ENCODE assay signal across 11 cellular contexts in genomic region chrX:37454537-37455285, GRCh38.
DNase-seq lines count a peak whose midpoint lies in the region; TF ChIP-seq lines count a peak whose summit lies in the region.
"Had no signal": no experiment of that assay in that cellular context is flagged by ENCODE, and none has a peak within 500 bp of the region (broad histone marks: within the 10 kb centered on the region; RNA-seq: fewer than 3 reads in every experiment).

No MANE protein-coding gene starts in this region.

- peaks cover 0 to 4% (median 0%) of the 10 kb centered on the region in 3 donors for H3K27me3 Mint-ChIP-seq in CD14-positive monocyte (ENCODE audit: low read depth in 3 of 3)

- no peak for TF ChIP-seq CTCF in HEK293 (tag by site-specific recombination; IDR thresholded peaks at IDR 0.05)
- TF ChIP-seq CTCF in fibroblast of mammary gland (conservative IDR thresholded peaks at IDR 0.05; ENCODE audit: control insufficient read depth, insufficient read depth, low read depth, low read length) = no peak
- no peak for TF ChIP-seq CTCF in uterus (IDR thresholded peaks at IDR 0.05)
- TF ChIP-seq CTCF in CD14-positive monocyte (IDR thresholded peaks at IDR 0.05) = no peak

- no peaks in the 10 kb centered on the region for H3K36me3 Mint-ChIP-seq in CD14-positive monocyte

- CTCF ChIA-PET in HEK293 (lab: Yijun Ruan, JAX) = interaction anchor here (0.5 kb wide), 1 partner anchor 704 kb away, joined by 3 read pairs; no protein-coding TSS in a partner anchor

- no peak overlapping the region for H3K4me3 Mint-ChIP-seq in CD14-positive monocyte

- no peaks in the 10 kb centered on the region for H3K4me1 Mint-ChIP-seq in CD14-positive monocyte

- H3K27me3 ChIP-seq in uterus = no peaks in the 10 kb centered on the region
- H3K27me3 ChIP-seq: neutrophil had no signal

- H3K9me3 ChIP-seq in HEK293 (ENCODE audit: control insufficient read depth, insufficient read depth, low read depth, low read length) (no peaks in the 10 kb centered on the region), uterus (no peaks in the 10 kb centered on the region)
- H3K9me3 ChIP-seq: neutrophil had no signal

- TF ChIP-seq POLR2A in uterus (IDR thresholded peaks at IDR 0.05) = no peak

- peak; percentile 3 to 61 for DNase-seq in SW 1271 (lab: John Stamatoyannopoulos, UW)
- DNase-seq in fibroblast of mammary gland (ENCODE audit: low read depth) = peak; percentile 9
- DNase-seq in pulmonary artery endothelial cell (ENCODE audit: low read depth, low spot score) = peak; percentile 15
- DNase-seq in amniotic stem cell (lab: John Stamatoyannopoulos, UW) = no peak
- no peak for DNase-seq in uterus
- DNase-seq in CD14-positive monocyte (ENCODE audit: low spot score) = no peak
- DNase-seq in occipital lobe (lab: John Stamatoyannopoulos, UW) = no peak
- DNase-seq: stimulated activated naive CD4-positive, alpha-beta T cell treated with Interleukin-2 at 50 U/mL for 16 hours had no signal

- intact Hi-C loops in uterus (cut with DNase I; ENCODE audit: low total_unique reads) = no loop called here
- intact Hi-C loops in CD14-positive monocyte (cut with micrococcal nuclease) = no loop called here

- POLR2A ChIA-PET in HEK293 (lab: Yijun Ruan, JAX) = no interaction called here

- no peak overlapping the region for H3K4me3 ChIP-seq in HEK293 (ENCODE audit: low read depth, low read length)
- no peak overlapping the region for H3K4me3 ChIP-seq in fibroblast of mammary gland (ENCODE audit: control insufficient read depth, low read depth, low read length)
- no peak overlapping the region for H3K4me3 ChIP-seq in uterus
- H3K4me3 ChIP-seq: GM12878 had no signal

- H3K27ac ChIP-seq in HEK293 (ENCODE audit: extremely low read depth, low read depth, low read length) = no peak overlapping the region
- H3K27ac ChIP-seq in uterus = no peak overlapping the region
- H3K27ac ChIP-seq: neutrophil had no signal

- H3K9me3 Mint-ChIP-seq in CD14-positive monocyte = peaks cover 0 to 5% (median 3%) of the 10 kb centered on the region in 7 donors

- no peaks in the 10 kb centered on the region for H3K36me3 ChIP-seq in HEK293 (ENCODE audit: control insufficient read depth in 2 of 2, insufficient read depth in 1 of 2, low read length in 2 of 2)
- no peaks in the 10 kb centered on the region for H3K36me3 ChIP-seq in uterus
- H3K36me3 ChIP-seq: neutrophil had no signal

- H3K27ac Mint-ChIP-seq in CD14-positive monocyte = peak overlapping the region in 1 of 7 donors; percentile 34

- H3K4me1 ChIP-seq in HEK293 (ENCODE audit: control insufficient read depth, insufficient read depth, low read length) (peaks cover 3% of the 10 kb centered on the region; the same call in 1 of the 2 replicates), uterus (no peaks in the 10 kb centered on the region)

TF ChIP-seq in HEK293, 187 proteins besides CTCF, POLR2A, EP300 and RAD21:
- TF ChIP-seq IKZF3 (tag by site-specific recombination; IDR thresholded peaks at IDR 0.05) (peak; percentile 34; the same call in 1 of the 2 replicates), ZBTB21 (tag by site-specific recombination; IDR thresholded peaks at IDR 0.05) (no peak)

Comparison
In these comparisons a context has a peak if more than half of its experiments do, and no peak if none do; other contexts are left out.
1. DNase-seq: peak in SW 1271 (2 of 2), fibroblast of mammary gland (single experiment) and pulmonary artery endothelial cell (single experiment); none in amniotic stem cell (single experiment), uterus (0 of 2), CD14-positive monocyte (single experiment) and occipital lobe (single experiment).